In the genomic region with DNA sequence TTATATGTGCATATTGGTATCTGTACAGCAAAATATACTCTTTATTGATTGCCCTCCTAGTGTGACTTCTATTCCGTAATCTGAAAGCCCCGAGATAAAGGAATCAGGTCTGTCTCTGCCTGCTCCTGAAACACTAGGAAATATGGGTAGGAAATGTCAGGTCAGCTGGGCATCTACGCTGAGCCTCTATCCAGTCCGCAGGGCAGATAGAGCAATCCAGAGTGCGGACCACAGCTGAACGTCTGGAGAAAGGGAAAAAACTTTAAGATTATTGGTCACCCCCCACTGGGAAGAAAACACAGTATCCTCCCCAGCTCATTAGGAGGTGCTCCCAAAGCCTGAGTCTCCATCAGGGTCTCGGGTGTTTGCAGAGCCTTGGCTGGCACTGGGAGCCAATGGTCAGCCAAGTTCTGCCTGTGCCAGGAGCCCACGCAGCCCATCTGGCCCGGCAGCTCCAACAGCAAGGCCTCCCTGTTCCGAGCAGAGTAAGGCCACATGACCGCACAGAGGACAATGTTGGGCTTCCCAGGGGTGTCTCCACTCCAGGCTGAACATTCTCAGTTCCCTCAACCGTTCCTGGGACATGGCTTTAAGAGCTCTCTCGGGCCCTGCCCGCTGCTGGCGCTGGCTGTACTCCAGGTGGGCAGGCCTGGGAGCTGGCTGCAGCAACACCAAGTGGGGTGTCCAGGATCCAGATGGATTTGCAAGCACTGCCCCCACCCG, we compare ENCODE assay signal across 9 cellular contexts. TPM values are rescaled to one million over a fixed set of nuclear protein-coding genes. Genes with fewer than 3 reads are reported as not detected.
A peak's percentile ranks its signal among the peaks of the same experiment; 100 is the strongest.
DNase-seq lines count a peak whose midpoint lies in the region; ATAC-seq and TF ChIP-seq lines count a peak whose summit lies in the region.
"Had no signal": no experiment of that assay in that cellular context is flagged by ENCODE, and none has a peak within 500 bp of the region (broad histone marks: within the 10 kb centered on the region; RNA-seq: fewer than 3 reads in every experiment).

No MANE protein-coding gene starts in this region.

- ATAC-seq in GM21423 (IDR thresholded peaks at IDR 0.05; ENCODE audit: unreplicated experiment) (no peak), HG02938 (IDR thresholded peaks at IDR 0.05; ENCODE audit: unreplicated experiment) (no peak)

- H3K36me3 Mint-ChIP-seq in Calu3 (ENCODE audit: insufficient read depth, unreplicated experiment), result peaks cover 81% of the 10 kb centered on the region

- in situ Hi-C loops in astrocyte of the spinal cord (cut with HindIII; ENCODE audit: low sequenced_read_pairs), result no loop called here

- WGBS in hepatocyte (ENCODE audit: low lambda C conversion rate, missing lambda C conversion rate), result 58% methylated on average over 16 of the region's 16 CpGs

- peak overlapping the region; percentile 87 for H3K4me2 ChIP-seq in hepatocyte

- H3K79me2 ChIP-seq in hepatocyte, result peaks cover 100% of the 10 kb centered on the region

- peak overlapping the region; percentile 75 for H3K4me3 Mint-ChIP-seq in Calu3 (ENCODE audit: low read depth, unreplicated experiment)

- intact Hi-C loops in Calu3 (cut with micrococcal nuclease; ENCODE audit: unreplicated experiment), result loop anchor here (10.0 kb wide), 1 partner anchor 48 kb away; no protein-coding TSS in a partner anchor

- H3K36me3 ChIP-seq in hepatocyte (replicated peaks; ENCODE audit: insufficient read depth, low read depth), result no peaks in the 10 kb centered on the region

- H3K9me2 ChIP-seq in hepatocyte (replicated peaks; ENCODE audit: insufficient read depth), result no peaks in the 10 kb centered on the region

- TF ChIP-seq CTCF in Calu3 (IDR thresholded peaks at IDR 0.05; ENCODE audit: unreplicated experiment) (no peak), astrocyte of the spinal cord (IDR thresholded peaks at IDR 0.05; ENCODE audit: low read depth, low read length) (no peak), hepatocyte (IDR thresholded peaks at IDR 0.05; ENCODE audit: poor library complexity) (no peak)

- H3K4me1 Mint-ChIP-seq in Calu3 (ENCODE audit: low read depth, unreplicated experiment), result peaks cover 55% of the 10 kb centered on the region

- H3K9me3 Mint-ChIP-seq in Calu3 (ENCODE audit: low read depth, unreplicated experiment), result no peaks in the 10 kb centered on the region

- no peak for DNase-seq in Calu3
- DNase-seq in astrocyte of the spinal cord (ENCODE audit: low read depth, low spot score), result peak; percentile 47
- DNase-seq in hepatocyte (ENCODE audit: low spot score), result no peak
- DNase-seq in pons (ENCODE audit: low spot score), result peak; percentile 90
- DNase-seq in T-helper 9 cell, result no peak
- DNase-seq in NCI-H2196 treated with DMSO at 0.1 percent for 48 hours (lab: John Stamatoyannopoulos, UW; ENCODE audit: unreplicated experiment), result no peak
- DNase-seq: activated naive CD4-positive, alpha-beta T cell had no signal

- H3K27me3 Mint-ChIP-seq in Calu3 (ENCODE audit: unreplicated experiment), result no peaks in the 10 kb centered on the region

- H4K20me1 ChIP-seq in hepatocyte (ENCODE audit: insufficient read depth, poor library complexity, severe bottlenecking), result peaks cover 78% of the 10 kb centered on the region

- CTCF ChIA-PET in Calu3 (lab: Charles Lee), result interaction anchor here (2.4 kb wide), 1 partner anchor 68 kb away, joined by 8 read pairs; no protein-coding TSS in a partner anchor

- H3K27ac Mint-ChIP-seq in Calu3 (ENCODE audit: unreplicated experiment), result peak overlapping the region; percentile 64

- H3K27me3 ChIP-seq in hepatocyte, result no peaks in the 10 kb centered on the region

- no peaks in the 10 kb centered on the region for H3K9me3 ChIP-seq in hepatocyte (ENCODE audit: low read depth)

- no peak overlapping the region for H3K4me3 ChIP-seq in astrocyte of the spinal cord (ENCODE audit: low read depth, low read length)
- peak overlapping the region; percentile 32 for H3K4me3 ChIP-seq in hepatocyte

- no TSS peak for BruUV-seq in Calu3 (replicated peaks; lab: Mats Ljungman, UMichigan)

- no peak overlapping the region for H2AFZ ChIP-seq in hepatocyte

- H3K4me1 ChIP-seq in hepatocyte (ENCODE audit: insufficient read depth), result peaks cover 87% of the 10 kb centered on the region

- peak overlapping the region; percentile 99 for H3K27ac ChIP-seq in hepatocyte

RNA-seq across cellular contexts. Expression of gene CTBP2, which starts 7.6 kb away (rescaled TPM):
- total RNA-seq in Calu3 (2022) (71.9 and 78.7 TPM in 2 replicates), hepatocyte (61.3 and 61.5 TPM in 2 replicates)
- polyA plus RNA-seq in hepatocyte, result 81.0 and 85.3 TPM in 2 replicates

Comparison
In these comparisons a context has a peak if more than half of its experiments do, and no peak if none do; other contexts are left out.
1. DNase-seq: peak in astrocyte of the spinal cord (single experiment) and pons (single experiment); none in Calu3 (single experiment), hepatocyte (single experiment), T-helper 9 cell (single experiment) and NCI-H2196 treated with DMSO at 0.1 percent for 48 hours (single experiment).